9 cellular contexts compared by ENCODE assay signal in genomic region chr10:63217120-63217605, GRCh38.
DNase-seq lines count a peak whose midpoint lies in the region; ATAC-seq, FAIRE-seq and TF ChIP-seq lines count a peak whose summit lies in the region.
"Had no signal": no experiment of that assay in that cellular context is flagged by ENCODE, and none has a peak within 500 bp of the region (broad histone marks: within the 10 kb centered on the region; RNA-seq: fewer than 3 reads in every experiment).

No MANE protein-coding gene starts in this region.

- no peak for TF ChIP-seq RAD21 in HepG2 (CRISPR knock-in tag; IDR thresholded peaks at IDR 0.05)

- intact Hi-C loops in HepG2 (cut with micrococcal nuclease; ENCODE audit: unreplicated experiment), result loop anchor here (1.0 to 10.0 kb wide), 5 partner anchors 52 to 505 kb away; partner anchors contain the start of gene JMJD1C
- intact Hi-C loops in uterus (cut with DNase I; ENCODE audit: low total_unique reads), result no loop called here

- H3K9ac ChIP-seq in OCI-LY1 (ENCODE audit: low read length) (no peak overlapping the region), HepG2 (ENCODE audit: insufficient read depth, low read depth, low read length) (no peak overlapping the region)
- H3K9ac ChIP-seq: BLaER1 treated with 17β-estradiol and CSF1 and Interleukin-3, amounts not matched to agents 10 nM and 100 nM had no signal

- peaks cover 66% of the 10 kb centered on the region for H3K79me2 ChIP-seq in OCI-LY1 (ENCODE audit: insufficient read depth, low read length)
- peaks cover 34% of the 10 kb centered on the region for H3K79me2 ChIP-seq in HepG2 (ENCODE audit: insufficient read depth, low read length)

- H3K27ac ChIP-seq in OCI-LY1 (ENCODE audit: low read depth, low read length, poor library complexity, severe bottlenecking), result no peak overlapping the region
- no peak overlapping the region for H3K27ac ChIP-seq in HepG2 (ENCODE audit: extremely low read length, insufficient read depth, low read length)
- peak overlapping the region in 1 of 2 donors; percentile 50 for H3K27ac ChIP-seq in uterus

- ATAC-seq in GM19395 (IDR thresholded peaks at IDR 0.05; ENCODE audit: unreplicated experiment) (peak; percentile 82), HG03442 (IDR thresholded peaks at IDR 0.05; ENCODE audit: unreplicated experiment) (peak; percentile 86), HepG2 (peak; percentile 88)

- H2AFZ ChIP-seq in OCI-LY1 (ENCODE audit: low read length) (no peak overlapping the region), HepG2 (ENCODE audit: low read length) (no peak overlapping the region)

- BruUV-seq in HepG2 (replicated peaks; lab: Mats Ljungman, UMichigan), result no TSS peak

- no peaks in the 10 kb centered on the region for H3K9me2 ChIP-seq in OCI-LY1 (ENCODE audit: low read depth, low read length)

- no peak for TF ChIP-seq EP300 in HepG2 (IDR thresholded peaks at IDR 0.05; ENCODE audit: low read depth in 2 of 2, low read length in 2 of 2)
- TF ChIP-seq EP300 in HepG2 (CRISPR knock-in tag; IDR thresholded peaks at IDR 0.05; ENCODE audit: borderline replicate concordance), result no peak

- no peaks in the 10 kb centered on the region for H3K9me3 ChIP-seq in OCI-LY1 (ENCODE audit: low read length)
- H3K9me3 ChIP-seq in HepG2 (ENCODE audit: low read length), result no peaks in the 10 kb centered on the region
- no peaks in the 10 kb centered on the region for H3K9me3 ChIP-seq in uterus

- H4K20me1 ChIP-seq in OCI-LY1 (ENCODE audit: insufficient read depth, low read length) (no peaks in the 10 kb centered on the region), HepG2 (ENCODE audit: insufficient read depth, low read length) (peaks cover 43% of the 10 kb centered on the region)

- DNase-seq in NCI-H1092 treated with DMSO at 0.1 percent for 48 hours (lab: John Stamatoyannopoulos, UW), result peak; percentile 34
- no peak for DNase-seq in NCI-H1092 (lab: John Stamatoyannopoulos, UW)
- peak; percentile 81 for DNase-seq in cerebellar cortex (ENCODE audit: low spot score)
- DNase-seq in HepG2 (ENCODE audit: low spot score), result peak; percentile 44
- no peak for DNase-seq in uterus

- in situ Hi-C loops in HepG2 (cut with HindIII; ENCODE audit: extremely low pct_ligation_motif_present, low pct_unique_long_range_greater_than_20kb), result loop anchor here (5.0 kb wide), 1 partner anchor 415 kb away; no protein-coding TSS in a partner anchor

- POLR2A ChIA-PET in HepG2 (lab: Yijun Ruan, JAX), result no interaction called here

- H3K4me3 ChIP-seq in OCI-LY1 (ENCODE audit: low read depth, low read length, poor library complexity, severe bottlenecking), result no peak overlapping the region
- H3K4me3 ChIP-seq in HepG2 (replicated peaks in 1 of 3; ENCODE audit: insufficient read depth in 1 of 3, low read depth in 2 of 3, low read length in 3 of 3), result no peak overlapping the region
- no peak overlapping the region for H3K4me3 ChIP-seq in uterus
- H3K4me3 ChIP-seq: BLaER1 treated with 17β-estradiol and CSF1 and Interleukin-3, amounts not matched to agents 10 nM and 100 nM had no signal

- TF ChIP-seq CTCF in OCI-LY1 (IDR thresholded peaks at IDR 0.05; ENCODE audit: low read length) (peak; percentile 75), HepG2 (CRISPR knock-in tag; IDR thresholded peaks at IDR 0.05) (peak; percentile 57), uterus (IDR thresholded peaks at IDR 0.05) (peak; percentile 65 to 80 (median 72))

- H3F3A ChIP-seq in OCI-LY1 (ENCODE audit: insufficient read depth, low read length), result no peaks in the 10 kb centered on the region; the same call in 1 of the 2 replicates

- 57% methylated on average over 3 of the region's 3 CpGs for WGBS in HepG2 (ENCODE audit: low lambda C conversion rate)

- H3K27me3 ChIP-seq in OCI-LY1 (ENCODE audit: insufficient read depth, low read length), result no peaks in the 10 kb centered on the region
- no peaks in the 10 kb centered on the region; a peak in 1 of 5 replicates for H3K27me3 ChIP-seq in HepG2 (ENCODE audit: control insufficient read depth in 1 of 2, insufficient read depth in 2 of 2, low read length in 2 of 2)
- H3K27me3 ChIP-seq in uterus, result no peaks in the 10 kb centered on the region
- H3K27me3 ChIP-seq: BLaER1 treated with 17β-estradiol and CSF1 and Interleukin-3, amounts not matched to agents 10 nM and 100 nM had no signal

- TF ChIP-seq POLR2A in HepG2 (IDR thresholded peaks at IDR 0.05; ENCODE audit: insufficient read depth in 1 of 2, low read depth in 2 of 2, low read length in 2 of 2) (no peak), uterus (IDR thresholded peaks at IDR 0.05) (no peak)

- H3K4me2 ChIP-seq in OCI-LY1 (ENCODE audit: low read length) (no peak overlapping the region), HepG2 (ENCODE audit: low read depth, low read length) (no peak overlapping the region)

- CTCF ChIA-PET in HepG2 (lab: Yijun Ruan, JAX; ENCODE audit: low intra/inter-chr PET ratio, low total read pairs), result interaction anchor here (1.2 to 2.7 kb wide), 3 partner anchors 412 to 502 kb away, joined by 3 to 19 read pairs (median 14); no protein-coding TSS in a partner anchor

- H3K36me3 ChIP-seq in OCI-LY1 (ENCODE audit: insufficient read depth, low read length) (peaks cover 48% of the 10 kb centered on the region), HepG2 (replicated peaks in 1 of 2; ENCODE audit: control insufficient read depth in 1 of 2, insufficient read depth in 2 of 2, low read length in 2 of 2) (peaks cover 10 to 38% of the 10 kb centered on the region in 2 experiments), uterus (no peaks in the 10 kb centered on the region)

- H3K4me1 ChIP-seq in OCI-LY1 (ENCODE audit: insufficient read depth, low read length, severe bottlenecking) (peaks cover 26% of the 10 kb centered on the region), HepG2 (ENCODE audit: insufficient read depth, low read length) (no peaks in the 10 kb centered on the region), uterus (no peaks in the 10 kb centered on the region)

- FAIRE-seq in HepG2 (lab: Jason Lieb, UNC), result no peak

TF ChIP-seq in HepG2, 621 proteins besides CTCF, POLR2A, EP300 and RAD21 (continues in another document):
- TF ChIP-seq, protein P1, sequence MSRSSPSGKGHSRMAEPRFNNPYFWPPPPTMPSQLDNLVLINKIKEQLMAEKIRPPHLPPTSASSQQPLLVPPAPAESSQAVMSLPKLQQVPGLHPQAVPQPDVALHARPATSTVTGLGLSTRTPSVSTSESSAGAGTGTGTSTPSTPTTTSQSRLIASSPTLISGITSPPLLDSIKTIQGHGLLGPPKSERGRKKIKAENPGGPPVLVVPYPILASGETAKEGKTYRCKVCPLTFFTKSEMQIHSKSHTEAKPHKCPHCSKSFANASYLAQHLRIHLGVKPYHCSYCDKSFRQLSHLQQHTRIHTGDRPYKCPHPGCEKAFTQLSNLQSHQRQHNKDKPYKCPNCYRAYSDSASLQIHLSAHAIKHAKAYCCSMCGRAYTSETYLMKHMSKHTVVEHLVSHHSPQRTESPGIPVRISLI (CRISPR knock-in tag; IDR thresholded peaks at IDR 0.05; ENCODE audit: borderline replicate concordance), result peak; percentile 25; the same call in 1 of the 2 replicates
- TF ChIP-seq, protein P2, sequence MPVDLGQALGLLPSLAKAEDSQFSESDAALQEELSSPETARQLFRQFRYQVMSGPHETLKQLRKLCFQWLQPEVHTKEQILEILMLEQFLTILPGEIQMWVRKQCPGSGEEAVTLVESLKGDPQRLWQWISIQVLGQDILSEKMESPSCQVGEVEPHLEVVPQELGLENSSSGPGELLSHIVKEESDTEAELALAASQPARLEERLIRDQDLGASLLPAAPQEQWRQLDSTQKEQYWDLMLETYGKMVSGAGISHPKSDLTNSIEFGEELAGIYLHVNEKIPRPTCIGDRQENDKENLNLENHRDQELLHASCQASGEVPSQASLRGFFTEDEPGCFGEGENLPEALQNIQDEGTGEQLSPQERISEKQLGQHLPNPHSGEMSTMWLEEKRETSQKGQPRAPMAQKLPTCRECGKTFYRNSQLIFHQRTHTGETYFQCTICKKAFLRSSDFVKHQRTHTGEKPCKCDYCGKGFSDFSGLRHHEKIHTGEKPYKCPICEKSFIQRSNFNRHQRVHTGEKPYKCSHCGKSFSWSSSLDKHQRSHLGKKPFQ (CRISPR knock-in tag; IDR thresholded peaks at IDR 0.05; ENCODE audit: insufficient replicate concordance), result no peak
- TF ChIP-seq ZMYM4 (CRISPR knock-in tag; IDR thresholded peaks at IDR 0.05) (no peak), ZSCAN25 (CRISPR knock-in tag; IDR thresholded peaks at IDR 0.05) (no peak)

Comparison
In these comparisons a context has a peak if more than half of its experiments do, and no peak if none do; other contexts are left out.
1. DNase-seq: peak in NCI-H1092 treated with DMSO at 0.1 percent for 48 hours (single experiment), cerebellar cortex (single experiment) and HepG2 (single experiment); none in NCI-H1092 (single experiment) and uterus (0 of 2).
2. Peak in every context shown above with its lines, with median percentiles within 50 percentile points of each other: ATAC-seq and CTCF ChIP-seq.